ENCODE assay signal across 15 cellular contexts in genomic region chr12:53994268-53994690, GRCh38. TPM values are rescaled to one million over a fixed set of nuclear protein-coding genes. Genes with fewer than 3 reads are reported as not detected.
DNase-seq lines count a peak whose midpoint lies in the region; ATAC-seq and TF ChIP-seq lines count a peak whose summit lies in the region.
"Had no signal": no experiment of that assay in that cellular context is flagged by ENCODE, and none has a peak within 500 bp of the region (broad histone marks: within the 10 kb centered on the region; RNA-seq: fewer than 3 reads in every experiment).

No MANE protein-coding gene starts in this region.

- peak overlapping the region; percentile 98 for H3K4me3 ChIP-seq in AG10803 (ENCODE audit: low read length)
- peak overlapping the region; percentile 82 for H3K4me3 ChIP-seq in Loucy (ENCODE audit: low read length, poor library complexity, severe bottlenecking)
- no peak overlapping the region for H3K4me3 ChIP-seq in SJCRH30

- H2AFZ ChIP-seq in Loucy (ENCODE audit: low read length): no peak overlapping the region

- peaks cover 21% of the 10 kb centered on the region for H3K36me3 Mint-ChIP-seq in effector memory CD8-positive, alpha-beta T cell (ENCODE audit: insufficient read depth)
- H3K36me3 Mint-ChIP-seq in nephron (ENCODE audit: low read depth): peaks cover 35% of the 10 kb centered on the region

- peak overlapping the region; percentile 88 for H3K4me3 Mint-ChIP-seq in effector memory CD8-positive, alpha-beta T cell
- peak overlapping the region; percentile 95 to 99 (median 96) for H3K4me3 Mint-ChIP-seq in nephron

- H3K4me1 ChIP-seq in Loucy (ENCODE audit: insufficient read depth, low read length, poor library complexity, severe bottlenecking): peaks cover 63% of the 10 kb centered on the region
- no peaks in the 10 kb centered on the region for H3K4me1 ChIP-seq in SJCRH30

- H3K4me2 ChIP-seq in Loucy (ENCODE audit: low read depth, low read length, poor library complexity, severe bottlenecking): no peak overlapping the region

- H3K9me3 ChIP-seq in Loucy (ENCODE audit: insufficient read depth, low read depth, low read length) (no peaks in the 10 kb centered on the region), SJCRH30 (replicated peaks) (no peaks in the 10 kb centered on the region)

- H3K27me3 ChIP-seq in Loucy (ENCODE audit: insufficient read depth, low read length, poor library complexity, severe bottlenecking): no peaks in the 10 kb centered on the region
- H3K27me3 ChIP-seq in SJCRH30: peaks cover 23% of the 10 kb centered on the region

- no peaks in the 10 kb centered on the region for H3K9me2 ChIP-seq in Loucy (replicated peaks; ENCODE audit: low read depth, low read length)

- peaks cover 4% of the 10 kb centered on the region for H4K20me1 ChIP-seq in Loucy (ENCODE audit: insufficient read depth, low read length, poor library complexity, severe bottlenecking)

- peaks cover 99 to 100% of the 10 kb centered on the region in 2 donors for H3K27me3 Mint-ChIP-seq in effector memory CD8-positive, alpha-beta T cell
- peaks cover 73% of the 10 kb centered on the region for H3K27me3 Mint-ChIP-seq in nephron (ENCODE audit: low read depth)

- H3K9me3 Mint-ChIP-seq in effector memory CD8-positive, alpha-beta T cell: no peaks in the 10 kb centered on the region
- no peaks in the 10 kb centered on the region for H3K9me3 Mint-ChIP-seq in nephron

- no peak for DNase-seq in AG10803 (ENCODE audit: low read depth)
- no peak for DNase-seq in effector memory CD8-positive, alpha-beta T cell
- DNase-seq in cerebellar nuclear complex (lab: John Stamatoyannopoulos, UW): no peak
- no peak for DNase-seq in SJCRH30
- DNase-seq in NK-92 treated with Interleukin-12 subunit alpha and Interleukin-12 subunit beta, amount 100 ng/mL, for 24 hours (lab: John Stamatoyannopoulos, UW): no peak
- no peak for DNase-seq in DMS153 (lab: John Stamatoyannopoulos, UW)
- DNase-seq: activated CD4-positive, alpha-beta T cell treated with anti-CD3 and anti-CD28 coated beads, Interleukin-2, amount 50 U/mL, for 48 hours; central memory CD4-positive, alpha-beta T cell; HCEC 1CT; hypothalamus; NCI-H1436 treated with DMSO at 0.1 percent for 48 hours had no signal

- no peak for ATAC-seq in effector memory CD8-positive, alpha-beta T cell (replicated peaks)

- no peak overlapping the region for H3K9ac ChIP-seq in Loucy (ENCODE audit: low read depth, low read length, poor library complexity, severe bottlenecking)

- H3K27ac ChIP-seq in SJCRH30: no peak overlapping the region

- TF ChIP-seq CTCF in AG10803 (conservative IDR thresholded peaks at IDR 0.05; ENCODE audit: low read length): no peak
- no peak for TF ChIP-seq CTCF in Loucy (conservative IDR thresholded peaks at IDR 0.05; ENCODE audit: low read length)
- no peak for TF ChIP-seq CTCF in nephron (IDR thresholded peaks at IDR 0.05; ENCODE audit: unreplicated experiment in 3 of 3)

- no peaks in the 10 kb centered on the region for H3K36me3 ChIP-seq in Loucy (ENCODE audit: insufficient read depth, low read length)
- no peaks in the 10 kb centered on the region for H3K36me3 ChIP-seq in SJCRH30

- no peaks in the 10 kb centered on the region for H3F3A ChIP-seq in Loucy (ENCODE audit: low read depth)

- H3K79me2 ChIP-seq in Loucy (ENCODE audit: insufficient read depth, low read length): peaks cover 47% of the 10 kb centered on the region

- H3K27ac Mint-ChIP-seq in effector memory CD8-positive, alpha-beta T cell: peak overlapping the region in 1 of 2 donors; percentile 22
- peak overlapping the region; percentile 95 to 100 (median 100) for H3K27ac Mint-ChIP-seq in nephron

- H3K4me1 Mint-ChIP-seq in effector memory CD8-positive, alpha-beta T cell (ENCODE audit: low read depth in 2 of 2): peaks cover 44 to 45% of the 10 kb centered on the region in 2 donors
- H3K4me1 Mint-ChIP-seq in nephron: peaks cover 71% of the 10 kb centered on the region

RNA-seq across cellular contexts. Expression of gene HOXC9, which starts 5.7 kb away (rescaled TPM):
- 5.6 and 7.1 TPM in 2 replicates for total RNA-seq in SJCRH30 (2014; rRNA removed; shearing (Covaris generic))
- total RNA-seq: pulmonary artery endothelial cell had no signal

RNA-seq across cellular contexts. Expression of gene HOXC10, which starts 9.3 kb away (rescaled TPM):
- total RNA-seq in SJCRH30 (2014; rRNA removed; shearing (Covaris generic)): 0.51 and 0.71 TPM in 2 replicates
- total RNA-seq: pulmonary artery endothelial cell had no signal

RNA-seq across cellular contexts. Expression of gene HOXC8, which starts 14.5 kb away (rescaled TPM):
- 0.05 TPM in 1 of 2 replicates, not detected in the other for total RNA-seq in SJCRH30 (2014; rRNA removed; shearing (Covaris generic))
- total RNA-seq: OCI-LY7, pulmonary artery endothelial cell had no signal

RNA-seq across cellular contexts. Expression of gene HOTAIR, which starts 19.5 kb away (rescaled TPM):
- 1.0 and 1.5 TPM in 2 replicates for total RNA-seq in SJCRH30 (2014; rRNA removed; shearing (Covaris generic))
- total RNA-seq: pulmonary artery endothelial cell had no signal

RNA-seq across cellular contexts. Expression of gene HOXC11, which starts 21.4 kb away (rescaled TPM):
- total RNA-seq in SJCRH30 (2014; rRNA removed; shearing (Covaris generic)): 1.1 and 1.2 TPM in 2 replicates
- total RNA-seq: pulmonary artery endothelial cell had no signal
